In the genomic region with DNA sequence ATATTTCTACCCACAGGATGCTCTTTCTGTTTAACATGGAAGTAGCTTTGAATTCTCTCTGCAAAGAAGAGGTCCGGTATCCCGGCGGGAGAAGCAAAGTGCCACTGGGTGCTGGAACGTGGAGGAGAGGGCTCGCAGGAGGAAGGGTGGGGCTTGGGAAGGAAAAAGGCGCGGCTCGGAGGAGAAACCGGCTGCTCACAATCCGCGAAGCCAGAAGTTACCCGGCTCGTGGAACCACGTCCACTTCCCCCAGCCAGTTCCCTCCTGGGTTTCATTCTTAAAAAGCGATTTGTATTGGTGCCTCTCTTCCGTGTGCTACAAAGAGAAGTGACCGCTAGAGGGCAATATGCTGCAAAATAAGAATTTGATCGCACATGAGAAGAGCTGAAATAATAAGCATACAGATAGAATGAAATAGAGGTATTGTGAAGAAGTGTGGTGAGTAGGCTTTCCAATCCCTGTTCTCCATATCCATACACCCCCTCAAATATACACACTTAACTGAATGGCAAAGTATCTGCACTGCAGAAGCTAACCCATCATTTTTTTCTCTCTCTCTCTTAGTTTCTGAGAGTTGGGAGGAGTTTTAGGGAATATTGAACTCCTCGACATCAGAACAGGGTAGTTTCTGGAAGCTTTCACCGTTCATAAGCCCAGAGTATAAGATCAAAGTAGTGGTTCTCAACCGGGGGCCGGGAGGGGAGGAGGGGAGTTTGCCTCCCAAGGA, we compare ENCODE assay signal across 8 cellular contexts. TPM values are rescaled to one million over a fixed set of nuclear protein-coding genes. Genes with fewer than 3 reads are reported as not detected.
DNase-seq lines count a peak whose midpoint lies in the region; ATAC-seq and TF ChIP-seq lines count a peak whose summit lies in the region.

No MANE protein-coding gene starts in this region.

- H3K4me3 ChIP-seq in GM23248 (peak overlapping the region; percentile 91), Panc1 (ENCODE audit: low read depth in 2 of 2, low read length in 2 of 2) (peak overlapping the region; percentile 40 to 58), fibroblast of pulmonary artery (replicated peaks; ENCODE audit: low read depth, low read length) (peak overlapping the region; percentile 69)

- H3K36me3 ChIP-seq in GM23248 (ENCODE audit: low read depth) (no peaks in the 10 kb centered on the region), KOPT-K1 (ENCODE audit: insufficient read depth, low read length) (no peaks in the 10 kb centered on the region), Panc1 (ENCODE audit: control insufficient read depth, insufficient read depth, low read length) (no peaks in the 10 kb centered on the region)

- peak overlapping the region; percentile 94 for H2AFZ ChIP-seq in GM23248

- CTCF ChIA-PET in Panc1 (lab: Charles Lee) = interaction anchor here (0.5 to 3.2 kb wide), 14 partner anchors 10 to 487 kb away, joined by 3 to 39 read pairs (median 4); no protein-coding TSS in a partner anchor

- DNase-seq in Daoy (ENCODE audit: low read depth) (peak; percentile 90), GM23248 (peak; percentile 93), Panc1 (ENCODE audit: low read depth, low spot score) (peak; percentile 50), fibroblast of pulmonary artery (ENCODE audit: low read depth) (peak; percentile 94), natural killer cell (peak; percentile 22), superior temporal gyrus (ENCODE audit: extremely low spot score) (peak; percentile 98)
- peak; percentile 44 to 50 for DNase-seq in activated T-cell treated with anti-CD3 and anti-CD28 coated beads, Interleukin-2, amount 50 U/mL, for 72 hours

- H3K27me3 ChIP-seq in GM23248 (replicated peaks; ENCODE audit: insufficient read depth) = peaks cover 7% of the 10 kb centered on the region; the same call in 1 of the 2 replicates
- peaks cover 26% of the 10 kb centered on the region for H3K27me3 ChIP-seq in Panc1 (ENCODE audit: control insufficient read depth, insufficient read depth, low read length)

- H3K4me3 Mint-ChIP-seq in activated T-cell treated with anti-CD3 and anti-CD28 coated beads, Interleukin-2, amount 50 U/mL, for 72 hours = peak overlapping the region; percentile 83 to 87
- peak overlapping the region; percentile 88 for H3K4me3 Mint-ChIP-seq in natural killer cell

- no peaks in the 10 kb centered on the region for H3K9me3 Mint-ChIP-seq in activated T-cell treated with anti-CD3 and anti-CD28 coated beads, Interleukin-2, amount 50 U/mL, for 72 hours
- no peaks in the 10 kb centered on the region for H3K9me3 Mint-ChIP-seq in natural killer cell

- H3K4me1 Mint-ChIP-seq in activated T-cell treated with anti-CD3 and anti-CD28 coated beads, Interleukin-2, amount 50 U/mL, for 72 hours (ENCODE audit: low read depth) = peaks cover 21% of the 10 kb centered on the region
- peaks cover 20% of the 10 kb centered on the region in 2 donors for H3K4me1 Mint-ChIP-seq in natural killer cell

- WGBS in GM23248 (ENCODE audit: low coverage in 1 of 2, low lambda C conversion rate in 2 of 2, missing lambda C conversion rate in 2 of 2), 2 experiments = 5% methylated on average over 22 of the region's 22 CpGs

- H3K79me2 ChIP-seq in GM23248 (ENCODE audit: insufficient read depth) = no peaks in the 10 kb centered on the region

- H3K9me3 ChIP-seq in GM23248 (ENCODE audit: low read depth) (no peaks in the 10 kb centered on the region), KOPT-K1 (ENCODE audit: insufficient read depth, low read length, poor library complexity, severe bottlenecking) (no peaks in the 10 kb centered on the region), Panc1 (ENCODE audit: control insufficient read depth, insufficient read depth, low read depth, low read length) (no peaks in the 10 kb centered on the region)

- ATAC-seq in Panc1 (peak; percentile 91), natural killer cell (peak; percentile 91 to 94 (median 91))
- ATAC-seq in activated T-cell treated with anti-CD3 and anti-CD28 coated beads, Interleukin-2, amount 50 U/mL, for 72 hours (replicated peaks in 1 of 2) = peak; percentile 90 to 95

- no peaks in the 10 kb centered on the region for H3K9me2 ChIP-seq in GM23248 (ENCODE audit: insufficient read depth)

- POLR2A ChIA-PET in Panc1 (lab: Charles Lee) = interaction anchor here (0.6 kb wide), 1 partner anchor 853 kb away, joined by 3 read pairs; no protein-coding TSS in a partner anchor

- peaks cover 29% of the 10 kb centered on the region for H3K27me3 Mint-ChIP-seq in activated T-cell treated with anti-CD3 and anti-CD28 coated beads, Interleukin-2, amount 50 U/mL, for 72 hours (ENCODE audit: low read depth)
- peaks cover 7 to 20% of the 10 kb centered on the region in 2 donors for H3K27me3 Mint-ChIP-seq in natural killer cell (ENCODE audit: low read depth in 2 of 2)

- peak overlapping the region; percentile 74 for H3K9ac ChIP-seq in GM23248

- no peaks in the 10 kb centered on the region for H3F3A ChIP-seq in GM23248 (ENCODE audit: insufficient read depth)

- H3K27ac ChIP-seq in GM23248 (no peak overlapping the region), KOPT-K1 (ENCODE audit: low read depth, low read length, poor library complexity, severe bottlenecking) (peak overlapping the region; percentile 48), Panc1 (ENCODE audit: low read length) (no peak overlapping the region)

- in situ Hi-C loops in GM23248 (cut with MboI) = loop anchor here (5.0 to 10.0 kb wide), 2 partner anchors 175 to 478 kb away; no protein-coding TSS in a partner anchor
- in situ Hi-C loops in Panc1 (cut with HindIII; ENCODE audit: low pct_unique_long_range_greater_than_20kb, low sequenced_read_pairs) = no loop called here

- no peak overlapping the region for H3K27ac Mint-ChIP-seq in activated T-cell treated with anti-CD3 and anti-CD28 coated beads, Interleukin-2, amount 50 U/mL, for 72 hours
- H3K27ac Mint-ChIP-seq in natural killer cell = peak overlapping the region in 1 of 2 donors; percentile 69

- H4K20me1 ChIP-seq in GM23248 (ENCODE audit: insufficient read depth) = no peaks in the 10 kb centered on the region

- intact Hi-C loops in Panc1 (cut with micrococcal nuclease; ENCODE audit: unreplicated experiment) (loop anchor here (1.0 kb wide), 3 partner anchors 175 to 481 kb away; no protein-coding TSS in a partner anchor), natural killer cell (cut with micrococcal nuclease) (loop anchor here (1.0 to 10.0 kb wide), 3 partner anchors 175 to 481 kb away; no protein-coding TSS in a partner anchor)

- peaks cover 5% of the 10 kb centered on the region for H3K4me1 ChIP-seq in GM23248 (ENCODE audit: insufficient read depth)
- peaks cover 4% of the 10 kb centered on the region; the same call in 1 of the 2 replicates for H3K4me1 ChIP-seq in Panc1 (ENCODE audit: control insufficient read depth, insufficient read depth, low read length)

- TF ChIP-seq CTCF in Panc1 (IDR thresholded peaks at IDR 0.05) (peak; percentile 89), fibroblast of pulmonary artery (IDR thresholded peaks at IDR 0.05; ENCODE audit: low read length, missing control alignments) (peak; percentile 82), natural killer cell (IDR thresholded peaks at IDR 0.05) (peak; percentile 81)

- peak overlapping the region; percentile 88 for H3K4me2 ChIP-seq in GM23248 (ENCODE audit: unreplicated experiment)

- BruUV-seq in Panc1 (replicated peaks; lab: Mats Ljungman, UMichigan) = no TSS peak

- no peaks in the 10 kb centered on the region for H3K36me3 Mint-ChIP-seq in activated T-cell treated with anti-CD3 and anti-CD28 coated beads, Interleukin-2, amount 50 U/mL, for 72 hours (ENCODE audit: insufficient read depth in 2 of 2)
- no peaks in the 10 kb centered on the region for H3K36me3 Mint-ChIP-seq in natural killer cell

RNA-seq across cellular contexts. Expression of a gene that starts 31.1 kb away (rescaled TPM):
- total RNA-seq in Daoy (2014; rRNA removed; shearing (Covaris generic)) = 0.11 and 0.15 TPM in 2 replicates
- total RNA-seq in GM23248 (2014; rRNA removed; shearing (Covaris generic)) = 0.32 and 0.38 TPM in 2 replicates
- polyA plus RNA-seq in GM23248 (2016; fragmentation: Nextera tagmentation; extraction: Ambion mirVana) = 0.08 TPM in 2 replicates
- total RNA-seq in Panc1 (2021; ENCODE audit: unreplicated experiment) (not detected), natural killer cell (under 1 TPM in 1 of 3 donors, not detected in 2; 0.07 TPM)
- polyA plus RNA-seq in Panc1 (2012; ENCODE audit: insufficient read length) = not detected
- total RNA-seq in activated T-cell treated with anti-CD3 and anti-CD28 coated beads, Interleukin-2, amount 50 U/mL, for 72 hours = not detected

Comparison
In these comparisons a context has a peak if more than half of its experiments do, and no peak if none do; other contexts are left out.
1. DNase-seq: peak in every context shown above with its lines; median percentile 98 in superior temporal gyrus; 94 in fibroblast of pulmonary artery; 93 in GM23248; 90 in Daoy; 50 in Panc1; 47 in activated T-cell treated with anti-CD3 and anti-CD28 coated beads, Interleukin-2, amount 50 U/mL, for 72 hours; 22 in natural killer cell.